In genomic region chr2:231483398-231484329, GRCh38 we compare ENCODE assay signal across 8 cellular contexts. TPM values are rescaled to one million over a fixed set of nuclear protein-coding genes. Genes with fewer than 3 reads are reported as not detected.
DNase-seq lines count a peak whose midpoint lies in the region; ATAC-seq, FAIRE-seq and TF ChIP-seq lines count a peak whose summit lies in the region.

No MANE protein-coding gene starts in this region.

- DNase-seq in AG04450 (ENCODE audit: low read depth, low spot score) (no peak), activated T-cell treated with anti-CD3 and anti-CD28 coated beads for 48 hours (ENCODE audit: low read depth) (peak; percentile 33), foreskin fibroblast (peak in 1 of 2 donors; percentile 39), small intestine (no peak), SKM-1 (lab: John Stamatoyannopoulos, UW; ENCODE audit: unreplicated experiment) (no peak), GDM1 (lab: John Stamatoyannopoulos, UW) (no peak)

- no peak overlapping the region for H3K27ac ChIP-seq in AG04450 (ENCODE audit: low read depth, low read length)
- H3K27ac ChIP-seq in small intestine (ENCODE audit: low read depth in 1 of 2, low read length in 1 of 2): peak overlapping the region; percentile 39 to 84

- TF ChIP-seq CTCF in AG04450 (IDR thresholded peaks at IDR 0.05; ENCODE audit: low read depth, low read length): no peak
- TF ChIP-seq CTCF in foreskin fibroblast (IDR thresholded peaks at IDR 0.05; ENCODE audit: low read depth, low read length): no peak

- H3K4me3 ChIP-seq in AG04450 (ENCODE audit: low read depth, low read length) (0 out of 2 replicates have a peak overlapping the region, but pooled peaks have one; percentile 17), foreskin fibroblast (ENCODE audit: low read depth in 1 of 2, low read length in 2 of 2) (peak overlapping the region; percentile 36 to 41), small intestine (ENCODE audit: low read depth in 1 of 2, low read length in 2 of 2) (peak overlapping the region; percentile 35 to 42)

- H3K9me3 ChIP-seq in AG04450 (ENCODE audit: control insufficient read depth, insufficient read depth, low read length): peaks cover 4% of the 10 kb centered on the region; the same call in 1 of the 2 replicates
- no peaks in the 10 kb centered on the region for H3K9me3 ChIP-seq in small intestine (ENCODE audit: control insufficient read depth, low read depth)

- H3K27me3 ChIP-seq in AG04450 (ENCODE audit: control insufficient read depth, insufficient read depth, low read length): peaks cover 4% of the 10 kb centered on the region
- no peaks in the 10 kb centered on the region for H3K27me3 ChIP-seq in small intestine (ENCODE audit: control insufficient read depth in 2 of 2, insufficient read depth in 2 of 2, low read length in 2 of 2)

- no peaks in the 10 kb centered on the region for H3K4me1 ChIP-seq in small intestine (ENCODE audit: control insufficient read depth in 2 of 2, insufficient read depth in 1 of 2, low read depth in 1 of 2, low read length in 1 of 2)

- WGBS in small intestine, 3 donors: 58 to 80% (median 74%) methylated on average over 54 to 65 of the region's 65 CpGs

- FAIRE-seq in small intestine (lab: Jason Lieb, UNC): no peak

- CTCF ChIA-PET in AG04450 (lab: Charles Lee): interaction anchor here (0.7 to 3.9 kb wide), 14 partner anchors 8 to 118 kb away, joined by 3 to 87 read pairs (median 8); partner anchors contain the start of gene NCL

- ATAC-seq in HG02798 (IDR thresholded peaks at IDR 0.05; ENCODE audit: poor library complexity, unreplicated experiment) (peak; percentile 23), GM18868 (IDR thresholded peaks at IDR 0.05; ENCODE audit: unreplicated experiment) (no peak)

- no peaks in the 10 kb centered on the region for H3K36me3 ChIP-seq in small intestine (ENCODE audit: control insufficient read depth in 2 of 2, insufficient read depth in 2 of 2, low read length in 2 of 2)

- POLR2A ChIA-PET in AG04450 (lab: Yijun Ruan, JAX): interaction anchor here (1.5 kb wide), 1 partner anchor 20 kb away, joined by 10 read pairs; the partner anchor contains the start of gene NCL

RNA-seq across cellular contexts. Expression of gene NCL, which starts 19.4 kb away (rescaled TPM):
- 165 and 225 TPM in 2 replicates for polyA plus RNA-seq in AG04450 (2011; rRNA removed)
- polyA minus RNA-seq in AG04450 (2011; rRNA and poly(A)+ RNA removed): 100 and 125 TPM in 2 replicates
- polyA plus RNA-seq in small intestine: 100 to 1,000 TPM in 2 of 3 donors, 10 to 100 TPM in 1; 89.2 to 260 (median 123) TPM

RNA-seq across cellular contexts. Expression of gene NMUR1, which starts 46.6 kb away (rescaled TPM):
- polyA plus RNA-seq in AG04450 (2011; rRNA removed) (not detected in 2 replicates), small intestine (under 1 TPM in 2 of 3 donors, not detected in 1; 0.60 to 0.81 TPM)
- polyA minus RNA-seq in AG04450 (2011; rRNA and poly(A)+ RNA removed): not detected in 2 replicates
